ENCODE assay signal across 10 cellular contexts in the genomic region with DNA sequence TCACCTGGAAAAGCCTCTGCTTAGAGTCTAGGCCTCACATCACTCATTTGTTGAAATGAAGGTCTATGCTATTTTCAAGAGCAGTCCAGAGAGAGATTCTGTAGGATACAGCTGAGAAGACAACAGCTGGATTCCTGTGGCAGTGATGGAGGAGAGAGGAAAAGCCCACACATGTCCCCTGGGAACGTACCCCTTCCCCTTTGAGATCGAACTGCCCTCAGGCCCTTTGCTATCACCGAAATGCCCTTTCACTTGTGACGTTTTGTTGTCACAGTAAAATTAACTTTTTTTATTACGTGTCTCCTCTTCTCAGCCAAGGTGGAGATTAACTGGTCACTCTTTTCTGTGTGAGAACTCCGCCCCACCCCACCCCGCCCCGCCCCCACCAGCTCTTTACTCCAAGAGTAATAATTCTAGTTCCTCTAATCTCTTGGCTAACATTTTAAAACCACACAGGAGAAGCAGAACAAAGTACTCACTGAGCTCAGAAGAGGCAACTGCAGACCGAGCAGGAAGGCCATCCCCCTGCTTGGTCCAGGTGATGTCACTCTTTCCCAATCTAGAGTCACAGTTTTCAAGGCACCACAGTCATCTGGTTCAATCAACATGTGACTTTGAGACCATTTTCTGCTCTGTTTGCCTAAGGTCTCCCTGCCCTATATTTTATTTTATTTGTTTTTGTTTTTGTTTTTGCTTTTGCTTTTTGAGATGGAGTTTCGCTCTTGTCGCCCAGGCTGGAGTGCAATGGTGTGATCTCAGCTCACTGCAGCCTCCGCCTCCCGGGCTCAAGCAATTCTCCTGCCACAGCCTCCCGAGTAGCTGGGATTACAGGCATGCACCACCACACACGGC.
A peak's percentile ranks its signal among the peaks of the same experiment; 100 is the strongest.
DNase-seq lines count a peak whose midpoint lies in the region; ATAC-seq and TF ChIP-seq lines count a peak whose summit lies in the region.
"Had no signal": no experiment of that assay in that cellular context is flagged by ENCODE, and none has a peak within 500 bp of the region (broad histone marks: within the 10 kb centered on the region; RNA-seq: fewer than 3 reads in every experiment).

No MANE protein-coding gene starts in this region.

- in situ Hi-C loops in KBM-7 (cut with MboI; ENCODE audit: low pct_unique_long_range_greater_than_20kb, low sequenced_read_pairs): no loop called here

- no peak for TF ChIP-seq CTCF in BE2C (IDR thresholded peaks at IDR 0.05; ENCODE audit: low read depth, low read length)

- no peaks in the 10 kb centered on the region for H3K9me3 ChIP-seq in BE2C

- H3K27ac Mint-ChIP-seq in central memory CD8-positive, alpha-beta T cell (ENCODE audit: low read depth): no peak overlapping the region

- no peak overlapping the region for H3K4me3 Mint-ChIP-seq in central memory CD8-positive, alpha-beta T cell

- no peaks in the 10 kb centered on the region for H3K4me1 ChIP-seq in BE2C

- H3K27me3 ChIP-seq in BE2C: no peaks in the 10 kb centered on the region

- peaks cover 2% of the 10 kb centered on the region; the same call in 1 of the 2 replicates for H3K36me3 ChIP-seq in BE2C

- no peaks in the 10 kb centered on the region for H3K9me3 Mint-ChIP-seq in central memory CD8-positive, alpha-beta T cell

- intact Hi-C loops in sciatic nerve (cut with DNase I): no loop called here

- DNase-seq in KBM-7 (peak; percentile 80), sciatic nerve (ENCODE audit: low spot score) (no peak), NCI-H2227 (lab: John Stamatoyannopoulos, UW; ENCODE audit: unreplicated experiment) (no peak), BE2C (no peak)
- DNase-seq in central memory CD8-positive, alpha-beta T cell (ENCODE audit: low spot score in 2 of 2): no peak
- DNase-seq: left cardiac atrium, NCI-H526 treated with DMSO at 0.1 percent for 48 hours had no signal

- ATAC-seq in GM18858 (IDR thresholded peaks at IDR 0.05; ENCODE audit: unreplicated experiment) (peak; percentile 42), sciatic nerve (peak; percentile 25), HG03280 (IDR thresholded peaks at IDR 0.05; ENCODE audit: unreplicated experiment) (no peak), HG03565 (IDR thresholded peaks at IDR 0.05; ENCODE audit: unreplicated experiment) (no peak)
- ATAC-seq in central memory CD8-positive, alpha-beta T cell (replicated peaks; ENCODE audit: extremely low read depth, poor library complexity, severe bottlenecking): peak; percentile 24

- no peak overlapping the region for H3K4me3 ChIP-seq in BE2C (ENCODE audit: low read depth, low read length)

- H3K4me1 Mint-ChIP-seq in central memory CD8-positive, alpha-beta T cell: peaks cover 4% of the 10 kb centered on the region

- H3K27me3 Mint-ChIP-seq in central memory CD8-positive, alpha-beta T cell: no peaks in the 10 kb centered on the region

- H3K36me3 Mint-ChIP-seq in central memory CD8-positive, alpha-beta T cell (ENCODE audit: insufficient read depth): peaks cover 9% of the 10 kb centered on the region

Comparison
In these comparisons a context has a peak if more than half of its experiments do, and no peak if none do; other contexts are left out.
1. ATAC-seq: peak in GM18858 (single experiment), central memory CD8-positive, alpha-beta T cell (single experiment) and sciatic nerve (single experiment); none in HG03280 (single experiment) and HG03565 (single experiment).